31 cellular contexts compared by ENCODE assay signal in genomic region chr2:166942377-166942776, GRCh38. TPM values are rescaled to one million over a fixed set of nuclear protein-coding genes. Genes with fewer than 3 reads are reported as not detected.
"Had no signal": no experiment of that assay in that cellular context is flagged by ENCODE, and none has a peak within 500 bp of the region (broad histone marks: within the 10 kb centered on the region; RNA-seq: fewer than 3 reads in every experiment).

No MANE protein-coding gene starts in this region.

- H3K9me3 ChIP-seq: testis, thoracic aorta, thyroid gland, tibial artery, tibial nerve, transverse colon, upper lobe of left lung, upper lobe of right lung, uterus, vagina had no signal

- ATAC-seq: stimulated activated effector memory CD8-positive, alpha-beta T cell treated with anti-CD3 and anti-CD28 coated beads, Interleukin-12 subunit alpha, Interleukin-12 subunit beta, amount 100 ng/mL, for 72 hours; stimulated activated memory B cell treated with anti-CD40 and anti-IgM and Interleukin-4, amounts not matched to agents 10 μg/mL and 1 μg/mL and 100 μg/mL, for 72 hours; stimulated activated naive B cell treated with anti-CD40 and anti-IgM and Interleukin-4, amounts not matched to agents 10 μg/mL and 1 μg/mL and 100 μg/mL, for 72 hours; stimulated activated naive CD8-positive, alpha-beta T cell treated with anti-CD3 and anti-CD28 coated beads, Interleukin-15, amount 100 ng/mL, for 72 hours; stimulated activated naive CD8-positive, alpha-beta T cell treated with anti-CD3 and anti-CD28 coated beads, Interleukin-15, Interleukin-2, amounts not matched to agents 100 U/mL and 50 U/mL, for 24 hours; upper lobe of right lung had no signal

- H3K36me3 Mint-ChIP-seq: stimulated activated effector memory CD8-positive, alpha-beta T cell treated with anti-CD3 and anti-CD28 coated beads, Interleukin-12 subunit alpha, Interleukin-12 subunit beta, amount 100 ng/mL, for 72 hours; stimulated activated memory B cell treated with anti-CD40 and anti-IgM and Interleukin-4, amounts not matched to agents 10 μg/mL and 1 μg/mL and 100 μg/mL, for 72 hours; stimulated activated naive B cell treated with anti-CD40 and anti-IgM and Interleukin-4, amounts not matched to agents 10 μg/mL and 1 μg/mL and 100 μg/mL, for 72 hours; type B pancreatic cell had no signal

- H3K4me1 ChIP-seq: stomach, suprapubic skin, testis, thyroid gland, tibial nerve, transverse colon, upper lobe of left lung, upper lobe of right lung, uterus, vagina had no signal

- H3K27me3 ChIP-seq: stomach, suprapubic skin, testis, thyroid gland, tibial artery, tibial nerve, transverse colon, upper lobe of left lung, upper lobe of right lung, uterus, vagina had no signal

- H3K9me3 Mint-ChIP-seq: stimulated activated naive CD8-positive, alpha-beta T cell treated with anti-CD3 and anti-CD28 coated beads, Interleukin-15, Interleukin-2, amounts not matched to agents 100 ng/mL and 50 ng/mL, for 24 hours had no signal

- H3K27me3 Mint-ChIP-seq: stimulated activated memory B cell treated with anti-CD40 and anti-IgM and Interleukin-4, amounts not matched to agents 10 μg/mL and 1 μg/mL and 100 μg/mL, for 72 hours; stimulated activated naive B cell treated with anti-CD40 and anti-IgM and Interleukin-4, amounts not matched to agents 10 μg/mL and 1 μg/mL and 100 μg/mL, for 72 hours; stimulated activated naive CD8-positive, alpha-beta T cell treated with anti-CD3 and anti-CD28 coated beads, Interleukin-15, amount 100 ng/mL, for 72 hours; stimulated activated naive CD8-positive, alpha-beta T cell treated with anti-CD3 and anti-CD28 coated beads, Interleukin-15, Interleukin-2, amounts not matched to agents 100 ng/mL and 50 ng/mL, for 24 hours; type B pancreatic cell had no signal

- H3K4me3 ChIP-seq: stomach, suprapubic skin, testis, thoracic aorta, thyroid gland, tibial artery, tibial nerve, transverse colon, upper lobe of left lung, upper lobe of right lung, uterus, vagina had no signal

- H3K27ac Mint-ChIP-seq: stimulated activated effector memory CD8-positive, alpha-beta T cell treated with anti-CD3 and anti-CD28 coated beads, Interleukin-12 subunit alpha, Interleukin-12 subunit beta, amount 100 ng/mL, for 72 hours; stimulated activated memory B cell treated with anti-CD40 and anti-IgM and Interleukin-4, amounts not matched to agents 10 μg/mL and 1 μg/mL and 100 μg/mL, for 72 hours; stimulated activated naive B cell treated with anti-CD40 and anti-IgM and Interleukin-4, amounts not matched to agents 10 μg/mL and 1 μg/mL and 100 μg/mL, for 72 hours; stimulated activated naive CD8-positive, alpha-beta T cell treated with anti-CD3 and anti-CD28 coated beads, Interleukin-15, amount 100 ng/mL, for 72 hours; stimulated activated naive CD8-positive, alpha-beta T cell treated with anti-CD3 and anti-CD28 coated beads, Interleukin-15, Interleukin-2, amounts not matched to agents 100 ng/mL and 50 ng/mL, for 24 hours; type B pancreatic cell had no signal

- H3K27ac ChIP-seq: stomach, suprapubic skin, testis, thoracic aorta, thyroid gland, tibial artery, tibial nerve, transverse colon, upper lobe of left lung, upper lobe of right lung, uterus, vagina had no signal

- DNase-seq: stimulated activated CD4-positive, alpha-beta T cell treated with anti-CD3 and anti-CD28 coated beads, Interleukin-2, amount 100 ng/mL, for 48 hours; stimulated activated CD4-positive, alpha-beta T cell treated with anti-CD3 and anti-CD28 coated beads, Interleukin-4, amount 100 ng/mL, for 1 hour; stimulated activated CD4-positive, alpha-beta T cell treated with anti-CD3 and anti-CD28 coated beads, Interleukin-4, amount 100 ng/mL, for 24 hours; stimulated activated CD4-positive, alpha-beta T cell treated with anti-CD3 and anti-CD28 coated beads, Interleukin-4, amount 100 ng/mL, for 4 hours; stimulated activated CD8-positive, alpha-beta memory T cell treated with anti-CD3 and anti-CD28 coated beads, Interleukin-4, amount 100 ng/mL, for 48 hours; stimulated activated naive B cell treated with anti-CD40 and anti-IgM and Interleukin-4, amounts not matched to agents 10 μg/mL and 1 μg/mL and 100 μg/mL, for 72 hours; stimulated activated naive CD4-positive, alpha-beta T cell; stimulated activated naive CD4-positive, alpha-beta T cell treated with Interleukin-2 at 50 U/mL for 16 hours; stimulated activated naive CD8-positive, alpha-beta T cell treated with anti-CD3 and anti-CD28 coated beads, Interleukin-15, amount 100 ng/mL, for 72 hours; stimulated activated naive CD8-positive, alpha-beta T cell treated with anti-CD3 and anti-CD28 coated beads, Interleukin-15, Interleukin-2, amounts not matched to agents 100 U/mL and 50 U/mL, for 24 hours; stomach; substantia nigra; testis; thyroid gland; tibial artery; transverse colon; trophoblast cell; upper lobe of left lung; upper lobe of right lung; uterus had no signal

- H3K4me1 Mint-ChIP-seq: stimulated activated effector memory CD8-positive, alpha-beta T cell treated with anti-CD3 and anti-CD28 coated beads, Interleukin-12 subunit alpha, Interleukin-12 subunit beta, amount 100 ng/mL, for 72 hours; stimulated activated memory B cell treated with anti-CD40 and anti-IgM and Interleukin-4, amounts not matched to agents 10 μg/mL and 1 μg/mL and 100 μg/mL, for 72 hours; stimulated activated naive B cell treated with anti-CD40 and anti-IgM and Interleukin-4, amounts not matched to agents 10 μg/mL and 1 μg/mL and 100 μg/mL, for 72 hours; stimulated activated naive CD8-positive, alpha-beta T cell treated with anti-CD3 and anti-CD28 coated beads, Interleukin-15, amount 100 ng/mL, for 72 hours had no signal

- H3K36me3 ChIP-seq: stomach, suprapubic skin, thoracic aorta, thyroid gland, tibial artery, tibial nerve, transverse colon, upper lobe of left lung, upper lobe of right lung, uterus, vagina had no signal

- H3K4me3 Mint-ChIP-seq: stimulated activated effector memory CD8-positive, alpha-beta T cell treated with anti-CD3 and anti-CD28 coated beads, Interleukin-12 subunit alpha, Interleukin-12 subunit beta, amount 100 ng/mL, for 72 hours; stimulated activated memory B cell treated with anti-CD40 and anti-IgM and Interleukin-4, amounts not matched to agents 10 μg/mL and 1 μg/mL and 100 μg/mL, for 72 hours; stimulated activated naive B cell treated with anti-CD40 and anti-IgM and Interleukin-4, amounts not matched to agents 10 μg/mL and 1 μg/mL and 100 μg/mL, for 72 hours; stimulated activated naive CD8-positive, alpha-beta T cell treated with anti-CD3 and anti-CD28 coated beads, Interleukin-15, amount 100 ng/mL, for 72 hours; stimulated activated naive CD8-positive, alpha-beta T cell treated with anti-CD3 and anti-CD28 coated beads, Interleukin-15, Interleukin-2, amounts not matched to agents 100 ng/mL and 50 ng/mL, for 24 hours; type B pancreatic cell had no signal

- FAIRE-seq: urothelium cell line had no signal

RNA-seq across cellular contexts. Expression of gene XIRP2, which starts 54.1 kb away (rescaled TPM):
- total RNA-seq: subcutaneous adipose tissue, suprapubic skin, thoracic aorta, vagina had no signal
- polyA plus RNA-seq: urinary bladder had no signal
